ENCODE assay signal across 24 cellular contexts in the genomic region with DNA sequence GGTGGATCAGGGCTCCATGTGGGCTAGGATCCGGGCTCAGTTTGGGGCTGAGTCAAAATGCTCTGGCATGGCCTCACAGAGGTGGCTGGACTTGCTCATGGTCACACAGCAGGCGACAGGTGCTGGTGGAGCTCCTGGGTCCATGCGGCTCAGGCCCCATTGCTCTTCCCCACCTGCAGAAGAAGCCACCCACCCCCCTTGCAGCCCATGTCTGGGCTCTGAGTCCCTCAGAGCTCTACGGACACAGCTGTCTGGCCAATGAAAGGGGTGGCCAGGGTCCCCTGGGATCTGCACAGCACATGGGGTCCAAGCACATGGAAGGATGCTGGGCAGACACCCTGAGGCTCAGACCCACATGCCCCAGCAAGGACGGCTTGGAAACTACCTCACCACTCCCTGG. TPM values are rescaled to one million over a fixed set of nuclear protein-coding genes. Genes with fewer than 3 reads are reported as not detected.
"Had no signal": no experiment of that assay in that cellular context is flagged by ENCODE, and none has a peak within 500 bp of the region (broad histone marks: within the 10 kb centered on the region; RNA-seq: fewer than 3 reads in every experiment).

No MANE protein-coding gene starts in this region.

- ATAC-seq: activated CD8-positive, alpha-beta memory T cell treated with anti-CD3 and anti-CD28 coated beads, Interleukin-2, amount 10 ng/mL, durations not matched to agents 7 days and 5 days; PC-3; T-cell had no signal

- DNase-seq: activated B cell treated with CpG ODN at 0.5 μM for 24 hours; activated CD4-positive, alpha-beta T cell treated with anti-CD3 and anti-CD28 coated beads for 1 hour; activated CD4-positive, alpha-beta T cell treated with anti-CD3 and anti-CD28 coated beads, Interleukin-2, amount 10 ng/mL, durations not matched to agents 24 days and 14 days; activated CD4-positive, alpha-beta T cell treated with anti-CD3 and anti-CD28 coated beads, Interleukin-2, amount 50 U/mL, for 48 hours; activated CD8-positive, alpha-beta memory T cell treated with anti-CD3 and anti-CD28 coated beads, Interleukin-2, amount 10 ng/mL, durations not matched to agents 7 days and 5 days; activated effector memory CD4-positive, alpha-beta T cell treated with Interleukin-2 at 50 U/mL for 16 hours; activated naive CD4-positive, alpha-beta T cell; activated T-cell treated with anti-CD3 and anti-CD28 coated beads, Interleukin-2, amount 50 U/mL, for 24 hours; central memory CD4-positive, alpha-beta T cell; KG1; NCI-H1092 treated with DMSO at 0.1 percent for 48 hours; NCI-H1417 treated with DMSO at 0.1 percent for 48 hours; NCI-H2029; NCI-H345; NCI-H510A; PC-3; T-cell; T-helper 2 cell; T1000 had no signal

- H3K4me3 ChIP-seq: breast epithelium, SK-N-MC had no signal

- H3K36me3 ChIP-seq: breast epithelium had no signal

- H3K27ac ChIP-seq: breast epithelium, SK-N-MC had no signal

- H3K9me3 ChIP-seq: breast epithelium had no signal

RNA-seq across cellular contexts. Expression of a gene that starts 17.0 kb away (rescaled TPM):
- total RNA-seq: activated B cell treated with CpG ODN at 0.5 μM for 24 hours; activated CD4-positive, alpha-beta T cell treated with anti-CD3 and anti-CD28 coated beads, Interleukin-2, amount 10 ng/mL, durations not matched to agents 24 days and 14 days; activated CD8-positive, alpha-beta memory T cell treated with anti-CD3 and anti-CD28 coated beads, Interleukin-2, amount 10 ng/mL, durations not matched to agents 7 days and 5 days; activated T-helper 1 cell treated with anti-CD3 and anti-CD28 coated beads, Interleukin-12 subunit alpha, Interleukin-12 subunit beta, Interleukin-2, Interleukin-4 antibody, amounts not matched to agents 30 ng/mL and 10 ng/mL and 1 ng/mL, durations not matched to agents 14 hours and 24 hours and 36 hours; MCF 10A; PC-3; T-cell had no signal

RNA-seq across cellular contexts. Expression of a gene that starts 42.0 kb away (rescaled TPM):
- total RNA-seq: activated B cell treated with CpG ODN at 0.5 μM for 24 hours; activated CD8-positive, alpha-beta memory T cell treated with anti-CD3 and anti-CD28 coated beads, Interleukin-2, amount 10 ng/mL, durations not matched to agents 7 days and 5 days; aorta; breast epithelium; MCF 10A; PC-3; T-cell had no signal
- polyA plus RNA-seq: aorta had no signal
